ENCODE assay signal across 17 cellular contexts in genomic region chr14:103243764-103244737, GRCh38.
DNase-seq lines count a peak whose midpoint lies in the region; ATAC-seq, FAIRE-seq and TF ChIP-seq lines count a peak whose summit lies in the region.
"Had no signal": no experiment of that assay in that cellular context is flagged by ENCODE, and none has a peak within 500 bp of the region (broad histone marks: within the 10 kb centered on the region; RNA-seq: fewer than 3 reads in every experiment).

No MANE protein-coding gene starts in this region.

- 0 out of 2 replicates have a peak overlapping the region, but pooled peaks have one; percentile 12 for H3K23ac ChIP-seq in IMR-90 (ENCODE audit: low read depth, low read length)

- intact Hi-C loops in IMR-90 (cut with micrococcal nuclease): no loop called here
- intact Hi-C loops in K562 (cut with micrococcal nuclease): no loop called here

- TF ChIP-seq POLR2A in IMR-90 (IDR thresholded peaks at IDR 0.05; ENCODE audit: low read depth, low read length) (no peak), K562 (conservative IDR thresholded peaks at IDR 0.05) (no peak)

- FAIRE-seq in K562 (lab: Jason Lieb, UNC) (no peak), HTR-8/SVneo (lab: Jason Lieb, UNC) (no peak)
- FAIRE-seq: frontal cortex had no signal

- no peak for TF ChIP-seq EP300 in K562 (IDR thresholded peaks at IDR 0.05; ENCODE audit: low read length)

- WGBS in IMR-90 (ENCODE audit: extremely low coverage in 2 of 2, insufficient read length in 1 of 2), 2 experiments: no CpG with 5 or more reads among the region's 7 CpGs
- WGBS in K562 (ENCODE audit: insufficient coverage, low coverage, missing lambda C conversion rate): 36% methylated on average over 7 of the region's 7 CpGs

- 0 out of 2 replicates have a peak overlapping the region, but pooled peaks have one; percentile 30 for H3K4ac ChIP-seq in IMR-90 (ENCODE audit: low read depth, low read length)

- in situ Hi-C loops in ACHN (cut with HindIII; ENCODE audit: low pct_ligation_motif_present, low pct_unique_long_range_greater_than_20kb, low sequenced_read_pairs): no loop called here
- in situ Hi-C loops in IMR-90 (cut with MboI; ENCODE audit: low sequenced_read_pairs): no loop called here
- in situ Hi-C loops in K562 (cut with MboI): no loop called here

- H3K14ac ChIP-seq in IMR-90 (replicated peaks; ENCODE audit: low read depth, low read length): no peak overlapping the region; the same call in 1 of the 2 replicates

- CTCF ChIA-PET in IMR-90 (lab: Yijun Ruan, JAX) (no interaction called here), K562 (lab: Yijun Ruan, JAX; ENCODE audit: low intra/inter-chr PET ratio) (no interaction called here)

- H3K9me3 ChIP-seq in IMR-90 (ENCODE audit: control insufficient read depth, insufficient read depth, low read length): peaks cover 9% of the 10 kb centered on the region
- peaks cover 4% of the 10 kb centered on the region; the same call in 1 of the 2 replicates for H3K9me3 ChIP-seq in K562 (replicated peaks; ENCODE audit: control insufficient read depth, insufficient read depth, low read depth, low read length)

- no peak for ATAC-seq in IMR-90 (ENCODE audit: low read depth)
- no peak for ATAC-seq in K562
- ATAC-seq: activated T-helper 17 cell treated with anti-CD3 and anti-CD28 coated beads, Interleukin-2, amount 50 U/mL, for 72 hours; natural killer cell treated with Interleukin-12 subunit alpha and Interleukin-12 subunit beta and Interleukin-15 and Interleukin-18, amount 100 ng/mL, for 72 hours had no signal

- H2AFZ ChIP-seq in IMR-90 (replicated peaks; ENCODE audit: low read length, poor library complexity) (no peak overlapping the region), K562 (ENCODE audit: low read depth, low read length) (no peak overlapping the region)

- H3K4me3 ChIP-seq in IMR-90 (ENCODE audit: insufficient read depth, low read depth, low read length) (no peak overlapping the region), K562 (no peak overlapping the region)

- H3K9ac ChIP-seq in IMR-90 (ENCODE audit: low read depth, low read length) (no peak overlapping the region), K562 (ENCODE audit: insufficient read depth in 1 of 2, low read depth in 2 of 2, low read length in 2 of 2) (no peak overlapping the region)

- no peak overlapping the region for H2AK9ac ChIP-seq in IMR-90 (replicated peaks; ENCODE audit: low read depth, low read length, poor library complexity)

- H3K4me1 ChIP-seq in IMR-90 (ENCODE audit: control insufficient read depth, insufficient read depth, low read length) (peaks cover 6% of the 10 kb centered on the region), K562 (replicated peaks in 1 of 2; ENCODE audit: control insufficient read depth in 2 of 2, insufficient read depth in 2 of 2, low read length in 2 of 2) (no peaks in the 10 kb centered on the region; a peak in 1 of 5 replicates)

- H2BK5ac ChIP-seq in IMR-90 (ENCODE audit: low read depth, low read length, poor library complexity, severe bottlenecking): no peak overlapping the region

- TF ChIP-seq CTCF in IMR-90 (conservative IDR thresholded peaks at IDR 0.05; ENCODE audit: low read depth, low read length): no peak
- TF ChIP-seq CTCF in K562 (IDR thresholded peaks at IDR 0.05 in 2 of 3, conservative IDR thresholded peaks at IDR 0.05 in 1 of 3; ENCODE audit: insufficient read depth in 2 of 3, low read depth in 1 of 3, low read length in 3 of 3): no peak

- dilution Hi-C loops in IMR-90 (cut with HindIII; ENCODE audit: low sequenced_read_pairs, unreplicated experiment): no loop called here

- POLR2A ChIA-PET in IMR-90 (lab: Charles Lee; ENCODE audit: unreplicated experiment): no interaction called here
- POLR2A ChIA-PET in K562 (lab: Yijun Ruan, JAX): interaction anchor here (0.6 to 0.8 kb wide), 2 partner anchors 9 to 40 kb away, joined by 3 to 4 read pairs; no protein-coding TSS in a partner anchor

- peaks cover 8% of the 10 kb centered on the region for H3K27me3 ChIP-seq in IMR-90 (ENCODE audit: control insufficient read depth, insufficient read depth, low read length)
- no peaks in the 10 kb centered on the region for H3K27me3 ChIP-seq in K562 (ENCODE audit: control insufficient read depth in 2 of 2, insufficient read depth in 2 of 2, low read length in 2 of 2)

- no peak overlapping the region for H4K5ac ChIP-seq in IMR-90 (ENCODE audit: low read depth, low read length)

- no peak overlapping the region for H3K27ac ChIP-seq in IMR-90 (ENCODE audit: insufficient read depth, low read length)
- H3K27ac ChIP-seq in K562 (ENCODE audit: extremely low read depth, low read depth, low read length): no peak overlapping the region

- BruUV-seq in IMR-90 (replicated peaks; lab: Mats Ljungman, UMichigan): no TSS peak
- BruUV-seq in K562 (replicated peaks; lab: Mats Ljungman, UMichigan): no TSS peak

- H4K91ac ChIP-seq in IMR-90 (ENCODE audit: insufficient read depth, low read depth, low read length): no peak overlapping the region

- TF ChIP-seq RAD21 in IMR-90 (IDR thresholded peaks at IDR 0.05; ENCODE audit: low read length) (no peak), K562 (CRISPR knock-in tag; conservative IDR thresholded peaks at IDR 0.05 in 1 of 2, IDR thresholded peaks at IDR 0.05 in 1 of 2) (no peak)

- H3K4me2 ChIP-seq in IMR-90 (ENCODE audit: low read depth, low read length) (no peak overlapping the region), K562 (ENCODE audit: insufficient read depth, low read length) (no peak overlapping the region)

- H2BK20ac ChIP-seq in IMR-90 (ENCODE audit: low read depth, low read length): peak overlapping the region; percentile 30

- no peaks in the 10 kb centered on the region for H3K79me1 ChIP-seq in IMR-90 (ENCODE audit: low read depth in 1 of 2, low read length in 2 of 2)

- H4K8ac ChIP-seq in IMR-90 (ENCODE audit: low read depth in 2 of 2, low read length in 2 of 2): no peak overlapping the region

- H2BK120ac ChIP-seq in IMR-90 (ENCODE audit: low read depth, low read length): peak overlapping the region; percentile 37; the same call in 1 of the 2 replicates

- H3K36me3 ChIP-seq in IMR-90 (ENCODE audit: control insufficient read depth, insufficient read depth, low read length) (no peaks in the 10 kb centered on the region), K562 (ENCODE audit: control insufficient read depth, insufficient read depth, low read length) (no peaks in the 10 kb centered on the region)

- no peaks in the 10 kb centered on the region for H3K79me2 ChIP-seq in K562 (ENCODE audit: control insufficient read depth, insufficient read depth, low read length)

- H3K9me1 ChIP-seq in IMR-90 (ENCODE audit: insufficient read depth, low read length) (no peaks in the 10 kb centered on the region), K562 (ENCODE audit: control insufficient read depth, insufficient read depth, low read length) (no peaks in the 10 kb centered on the region)

- no peak overlapping the region for H2BK15ac ChIP-seq in IMR-90 (ENCODE audit: low read depth, low read length)

- DNase-seq in ACHN (peak; percentile 16), IMR-90 (no peak), K562 (ENCODE audit: extremely low read depth in 1 of 4, low spot score in 3 of 4) (no peak), kidney tubule cell (ENCODE audit: low spot score) (peak; percentile 69), HTR-8/SVneo (ENCODE audit: insufficient read length, low spot score) (no peak), NCI-H1092 (lab: John Stamatoyannopoulos, UW) (no peak), AML-193 (lab: John Stamatoyannopoulos, UW) (no peak), MV-4-11 (lab: John Stamatoyannopoulos, UW) (no peak)
- DNase-seq: activated B cell treated with CpG ODN at 0.5 μM for 24 hours; central memory CD4-positive, alpha-beta T cell; NCI-H1092 treated with DMSO at 0.1 percent for 48 hours; NCI-H2227 treated with DMSO at 0.1 percent for 48 hours; retina; T-helper 1 cell had no signal

- 0 out of 2 replicates have a peak overlapping the region, but pooled peaks have one; percentile 21 for H3K56ac ChIP-seq in IMR-90 (ENCODE audit: extremely low read depth, insufficient read depth, low read length)

- no peak overlapping the region; the same call in 1 of the 2 replicates for H3K18ac ChIP-seq in IMR-90 (ENCODE audit: low read depth, low read length)

- no peak overlapping the region for H2AK5ac ChIP-seq in IMR-90 (ENCODE audit: low read depth, low read length)

- H4K20me1 ChIP-seq in IMR-90 (ENCODE audit: insufficient read depth, low read length) (no peaks in the 10 kb centered on the region), K562 (replicated peaks; ENCODE audit: control insufficient read depth, insufficient read depth, low read length) (no peaks in the 10 kb centered on the region)

TF ChIP-seq in IMR-90, 13 proteins besides CTCF, POLR2A, EP300 and RAD21:
- TF ChIP-seq FOS (IDR thresholded peaks at IDR 0.05; ENCODE audit: low read depth, low read length) (no peak), ELK1 (IDR thresholded peaks at IDR 0.05; ENCODE audit: borderline replicate concordance, low read depth, low read length) (no peak), BHLHE40 (IDR thresholded peaks at IDR 0.05; ENCODE audit: low read depth, low read length) (no peak), RFX5 (IDR thresholded peaks at IDR 0.05; ENCODE audit: low read depth, low read length) (no peak), CEBPB (IDR thresholded peaks at IDR 0.05; ENCODE audit: low read depth, low read length) (no peak)

TF ChIP-seq in K562, 482 proteins besides CTCF, POLR2A, EP300 and RAD21 (continues in another document):
- no peak for TF ChIP-seq FOXP4 (CRISPR knock-in tag; IDR thresholded peaks at IDR 0.05; ENCODE audit: borderline replicate concordance)

Comparison
In these comparisons a context has a peak if more than half of its experiments do, and no peak if none do; other contexts are left out.
1. DNase-seq: peak in ACHN (single experiment) and kidney tubule cell (single experiment); none in IMR-90 (single experiment), K562 (0 of 4), HTR-8/SVneo (single experiment), NCI-H1092 (single experiment), AML-193 (0 of 2) and MV-4-11 (single experiment).